In genomic region chr16:32283024-32283423, GRCh38 we compare ENCODE assay signal across 8 cellular contexts. TPM values are rescaled to one million over a fixed set of nuclear protein-coding genes. Genes with fewer than 3 reads are reported as not detected.
"Had no signal": no experiment of that assay in that cellular context is flagged by ENCODE, and none has a peak within 500 bp of the region (broad histone marks: within the 10 kb centered on the region; RNA-seq: fewer than 3 reads in every experiment).

No MANE protein-coding gene starts in this region.

RNA-seq across cellular contexts. Expression of gene TP53TG3D, which starts 29.9 kb away (rescaled TPM):
- total RNA-seq: stomach, subcutaneous adipose tissue, temporal lobe, thoracic aorta, transverse colon, ureter, urinary bladder, vagina had no signal
